Comparison of ENCODE assay signal across 10 cellular contexts in genomic region chr6:5205035-5205469, GRCh38. TPM values are rescaled to one million over a fixed set of nuclear protein-coding genes. Genes with fewer than 3 reads are reported as not detected.
DNase-seq lines count a peak whose midpoint lies in the region; ATAC-seq and TF ChIP-seq lines count a peak whose summit lies in the region.
"Had no signal": no experiment of that assay in that cellular context is flagged by ENCODE, and none has a peak within 500 bp of the region (broad histone marks: within the 10 kb centered on the region; RNA-seq: fewer than 3 reads in every experiment).

No MANE protein-coding gene starts in this region.

- H3K27ac ChIP-seq in VCaP (peak overlapping the region; percentile 73), osteoblast (ENCODE audit: low read depth, low read length) (peak overlapping the region; percentile 12), vagina (peak overlapping the region; percentile 59)

- H3K79me2 ChIP-seq in osteoblast (ENCODE audit: insufficient read depth, low read length): no peaks in the 10 kb centered on the region

- no peak overlapping the region for H3K4me2 ChIP-seq in osteoblast (ENCODE audit: insufficient read depth, low read length)

- H3K27me3 ChIP-seq in osteoblast (ENCODE audit: insufficient read depth, low read length) (no peaks in the 10 kb centered on the region), vagina (no peaks in the 10 kb centered on the region)

- no peak overlapping the region for H2AFZ ChIP-seq in osteoblast (ENCODE audit: low read length)

- H3K4me1 ChIP-seq in osteoblast (ENCODE audit: insufficient read depth, low read length) (peaks cover 41% of the 10 kb centered on the region), vagina (peaks cover 50% of the 10 kb centered on the region)

- intact Hi-C loops in vagina (cut with DNase I): no loop called here

- DNase-seq in globus pallidus (ENCODE audit: low spot score): peak; percentile 61
- DNase-seq in osteoblast (ENCODE audit: insufficient read length, low spot score, missing footprints): no peak
- DNase-seq in vagina (ENCODE audit: extremely low spot score in 2 of 2): no peak
- no peak for DNase-seq in NCI-H446 (lab: John Stamatoyannopoulos, UW)
- no peak for DNase-seq in NCI-H446 treated with DMSO at 0.1 percent for 48 hours (lab: John Stamatoyannopoulos, UW)
- DNase-seq: activated CD4-positive, alpha-beta T cell treated with anti-CD3 and anti-CD28 coated beads, Interleukin-2, amount 10 ng/mL, durations not matched to agents 24 days and 14 days; NCI-H187 had no signal

- H3K36me3 ChIP-seq in osteoblast (ENCODE audit: insufficient read depth, low read length) (no peaks in the 10 kb centered on the region), vagina (no peaks in the 10 kb centered on the region)

- no peaks in the 10 kb centered on the region for H3K9me3 ChIP-seq in osteoblast (ENCODE audit: low read depth, low read length)
- H3K9me3 ChIP-seq in vagina: no peaks in the 10 kb centered on the region

- no peak for ATAC-seq in GM18498 (IDR thresholded peaks at IDR 0.05; ENCODE audit: unreplicated experiment)

- no peak for TF ChIP-seq CTCF in VCaP (conservative IDR thresholded peaks at IDR 0.05)
- no peak for TF ChIP-seq CTCF in osteoblast (IDR thresholded peaks at IDR 0.05; ENCODE audit: extremely low read depth, low read depth, low read length)
- no peak for TF ChIP-seq CTCF in vagina (IDR thresholded peaks at IDR 0.05)

- H3K4me3 ChIP-seq in osteoblast (ENCODE audit: insufficient read depth, low read length): no peak overlapping the region
- no peak overlapping the region for H3K4me3 ChIP-seq in vagina
- H3K4me3 ChIP-seq: skin epidermis had no signal

- peaks cover 2% of the 10 kb centered on the region for H4K20me1 ChIP-seq in osteoblast (ENCODE audit: insufficient read depth, low read length)

- TF ChIP-seq POLR2A in vagina (IDR thresholded peaks at IDR 0.05): no peak

RNA-seq across cellular contexts. Expression of gene LYRM4, which starts 55.7 kb away (rescaled TPM):
- total RNA-seq in osteoblast (7.4 and 16.6 TPM in 2 replicates), vagina (19.2 TPM)

RNA-seq across cellular contexts. Expression of gene FARS2, which starts 56.3 kb away (rescaled TPM):
- total RNA-seq in osteoblast (25.9 and 29.7 TPM in 2 replicates), vagina (16.5 TPM)

Comparison
In these comparisons a context has a peak if more than half of its experiments do, and no peak if none do; other contexts are left out.
1. H3K27ac ChIP-seq: peak in every context shown above with its lines; median percentile 73 in VCaP; 59 in vagina; 12 in osteoblast.